In genomic region chr7:106372595-106373318, GRCh38 we compare ENCODE assay signal across 21 cellular contexts.
DNase-seq lines count a peak whose midpoint lies in the region; ATAC-seq, FAIRE-seq and TF ChIP-seq lines count a peak whose summit lies in the region.
"Had no signal": no experiment of that assay in that cellular context is flagged by ENCODE, and none has a peak within 500 bp of the region (broad histone marks: within the 10 kb centered on the region; RNA-seq: fewer than 3 reads in every experiment).

No MANE protein-coding gene starts in this region.

- no peak overlapping the region for H3K23ac ChIP-seq in H1 (ENCODE audit: insufficient read length)

- H3K9me3 ChIP-seq in H1 (ENCODE audit: insufficient read depth in 2 of 2, low read depth in 1 of 2, low read length in 1 of 2), result no peaks in the 10 kb centered on the region
- no peaks in the 10 kb centered on the region for H3K9me3 ChIP-seq in mucosa of descending colon
- H3K9me3 ChIP-seq: HAP-1, Peyer's patch, SJCRH30 had no signal

- CTCF ChIA-PET in H1 (lab: Charles Lee; ENCODE audit: partially characterized antibody), result interaction anchor here (1.2 kb wide), 1 partner anchor 196 kb away, joined by 5 read pairs; no protein-coding TSS in a partner anchor

- no peak for TF ChIP-seq POLR2A in H1 (IDR thresholded peaks at IDR 0.05; ENCODE audit: control extremely low read depth in 1 of 2, low read depth in 2 of 2, low read length in 2 of 2)

- H3K4me1 ChIP-seq in H1 (replicated peaks in 1 of 4; ENCODE audit: control insufficient read depth in 3 of 4, insufficient read depth in 4 of 4, low read length in 3 of 4), result peaks cover 0 to 5% (median 2%) of the 10 kb centered on the region in 4 experiments; a peak in 2 of 7 replicates
- H3K4me1 ChIP-seq in mucosa of descending colon (ENCODE audit: low read depth), result no peaks in the 10 kb centered on the region
- H3K4me1 ChIP-seq: HAP-1, Peyer's patch, SJCRH30 had no signal

- H4K5ac ChIP-seq in H1 (ENCODE audit: insufficient read length, low read depth, low read length), result no peak overlapping the region

- H2AK5ac ChIP-seq in H1 (ENCODE audit: low read depth, low read length), result no peak overlapping the region

- no peak overlapping the region for H2BK20ac ChIP-seq in H1 (ENCODE audit: low read length)

- no peak overlapping the region for H2BK12ac ChIP-seq in H1 (ENCODE audit: low read depth, low read length)

- H3K18ac ChIP-seq in H1 (ENCODE audit: extremely low read depth, low read length), result no peak overlapping the region

- no peak overlapping the region for H4K8ac ChIP-seq in H1 (ENCODE audit: extremely low read depth, insufficient read depth, low read length)

- no peak overlapping the region for H3K4ac ChIP-seq in H1 (replicated peaks; ENCODE audit: insufficient read length, low read depth, low read length)

- no peak overlapping the region for H2AFZ ChIP-seq in H1 (ENCODE audit: low read length)

- peak; percentile 21 for DNase-seq in NCI-H82 (lab: John Stamatoyannopoulos, UW)
- DNase-seq in NCI-H82 treated with DMSO at 0.1 percent for 48 hours (lab: John Stamatoyannopoulos, UW; ENCODE audit: unreplicated experiment), result no peak
- no peak for DNase-seq in H1 (ENCODE audit: low read depth in 1 of 2, low spot score in 2 of 2)
- no peak for DNase-seq in mucosa of descending colon
- DNase-seq in hepatic stellate cell (ENCODE audit: low spot score), result no peak
- no peak for DNase-seq in KBM-7
- no peak for DNase-seq in NCI-H774 (lab: John Stamatoyannopoulos, UW)
- DNase-seq: AML-193; C1 segment of cervical spinal cord; CD8-positive, alpha-beta T cell; NCI-H1092 treated with DMSO at 0.1 percent for 48 hours; NCI-H1436 treated with DMSO at 0.1 percent for 48 hours; NCI-H1930; NCI-H226; NCI-H510A treated with DMSO at 0.1 percent for 48 hours; NCI-H748 treated with DMSO at 0.1 percent for 48 hours; Peyer's patch; SJCRH30 had no signal

- H3K14ac ChIP-seq in H1 (ENCODE audit: insufficient read length), result no peak overlapping the region

- 89% methylated on average over 3 of the region's 3 CpGs; no CpG with 5 or more reads in 1 of the 2 experiments for whole genome bisulfite sequencing in H1 (ENCODE audit: extremely low coverage in 1 of 2, insufficient coverage in 1 of 2, insufficient read length in 1 of 2, insufficient replicate concordance in 2 of 2, low coverage in 1 of 2, low lambda C conversion rate in 2 of 2, missing lambda C conversion rate in 1 of 2), 2 experiments

- no peak overlapping the region for H3K4me2 ChIP-seq in H1 (ENCODE audit: insufficient read depth in 1 of 2, low read depth in 2 of 2, low read length in 2 of 2)
- H3K4me2 ChIP-seq: KMS-11 had no signal

- no peak overlapping the region for H4K91ac ChIP-seq in H1 (replicated peaks; ENCODE audit: insufficient read length, low read length)

- H3K23me2 ChIP-seq in H1 (ENCODE audit: low read depth, low read length), result no peaks in the 10 kb centered on the region

- no peak for TF ChIP-seq RAD21 in H1 (IDR thresholded peaks at IDR 0.05 in 1 of 2, conservative IDR thresholded peaks at IDR 0.05 in 1 of 2; ENCODE audit: low read depth in 2 of 2, low read length in 2 of 2)

- no peak overlapping the region for H3K27ac ChIP-seq in H1 (ENCODE audit: low read depth, low read length)
- H3K27ac ChIP-seq: KMS-11, Peyer's patch, SJCRH30 had no signal

- no peak overlapping the region for H2BK15ac ChIP-seq in H1 (ENCODE audit: low read length)

- FAIRE-seq in H1 (lab: Jason Lieb, UNC), result no peak
- FAIRE-seq: HepG2 had no signal

- intact Hi-C loops in mucosa of descending colon (cut with DNase I, micrococcal nuclease), result no loop called here

- in situ Hi-C loops in KBM-7 (cut with MboI; ENCODE audit: low pct_unique_long_range_greater_than_20kb, low sequenced_read_pairs), result loop anchor here (25.0 kb wide), 1 partner anchor 185 kb away; no protein-coding TSS in a partner anchor

- no peak for TF ChIP-seq EP300 in H1 (IDR thresholded peaks at IDR 0.05; ENCODE audit: borderline replicate concordance in 1 of 2, low read depth in 2 of 2, low read length in 2 of 2)

- H3K79me2 ChIP-seq in H1 (ENCODE audit: control insufficient read depth in 1 of 2, insufficient read depth in 2 of 2, low read length in 2 of 2), result no peaks in the 10 kb centered on the region

- H2BK5ac ChIP-seq in H1 (ENCODE audit: low read depth, low read length), result no peak overlapping the region

- no peak overlapping the region for H2BK120ac ChIP-seq in H1 (replicated peaks; ENCODE audit: low read depth, low read length)

- no peaks in the 10 kb centered on the region for H3K79me1 ChIP-seq in H1 (ENCODE audit: low read depth, low read length)

- no peak overlapping the region for H3K9ac ChIP-seq in H1 (replicated peaks in 1 of 4; ENCODE audit: extremely low read depth in 1 of 4, low read depth in 3 of 4, low read length in 3 of 4)
- H3K9ac ChIP-seq: KMS-11 had no signal

- TF ChIP-seq CTCF in H1 (IDR thresholded peaks at IDR 0.05; ENCODE audit: control extremely low read depth in 1 of 3, insufficient read depth in 1 of 3, low read depth in 1 of 3, low read length in 3 of 3) (no peak), mucosa of descending colon (IDR thresholded peaks at IDR 0.05) (no peak)

- POLR2A ChIA-PET in H1 (lab: Charles Lee; ENCODE audit: partially characterized antibody), result no interaction called here

- H3K4me3 ChIP-seq in H1 (ENCODE audit: extremely low read depth in 1 of 4, insufficient read depth in 2 of 4, low read depth in 3 of 4, low read length in 4 of 4), result no peak overlapping the region
- H3K4me3 ChIP-seq in mucosa of descending colon, result no peak overlapping the region
- H3K4me3 ChIP-seq: HAP-1, Peyer's patch, SJCRH30 had no signal

- peak; percentile 61 for ATAC-seq in mucosa of descending colon
- ATAC-seq: CD8-positive, alpha-beta T cell; HepG2 had no signal

- H3K36me3 ChIP-seq in H1 (ENCODE audit: control insufficient read depth in 2 of 4, insufficient read depth in 4 of 4, low read length in 3 of 4) (no peaks in the 10 kb centered on the region), mucosa of descending colon (ENCODE audit: low read depth) (no peaks in the 10 kb centered on the region)
- H3K36me3 ChIP-seq: HAP-1, Peyer's patch, SJCRH30 had no signal

- no peaks in the 10 kb centered on the region for H4K20me1 ChIP-seq in H1 (replicated peaks in 1 of 2; ENCODE audit: control insufficient read depth in 1 of 2, insufficient read depth in 2 of 2, low read length in 2 of 2)

- no peaks in the 10 kb centered on the region for H3K27me3 ChIP-seq in H1 (replicated peaks in 1 of 4; ENCODE audit: control insufficient read depth in 3 of 4, extremely low read depth in 1 of 4, insufficient read depth in 3 of 4, low read length in 3 of 4)
- H3K27me3 ChIP-seq: Peyer's patch had no signal

- H3K56ac ChIP-seq in H1 (replicated peaks; ENCODE audit: insufficient read length, low read depth, low read length), result no peak overlapping the region

TF ChIP-seq in H1, 55 proteins besides CTCF, POLR2A, EP300 and RAD21:
- TF ChIP-seq E2F6 (IDR thresholded peaks at IDR 0.05), result peak; percentile 63; the same call in 1 of the 2 replicates
- no peak for TF ChIP-seq HDAC2 (IDR thresholded peaks at IDR 0.05; ENCODE audit: borderline replicate concordance in 1 of 2, low read depth in 2 of 2, low read length in 2 of 2)
